ENCODE assay signal across 28 cellular contexts in the genomic region with DNA sequence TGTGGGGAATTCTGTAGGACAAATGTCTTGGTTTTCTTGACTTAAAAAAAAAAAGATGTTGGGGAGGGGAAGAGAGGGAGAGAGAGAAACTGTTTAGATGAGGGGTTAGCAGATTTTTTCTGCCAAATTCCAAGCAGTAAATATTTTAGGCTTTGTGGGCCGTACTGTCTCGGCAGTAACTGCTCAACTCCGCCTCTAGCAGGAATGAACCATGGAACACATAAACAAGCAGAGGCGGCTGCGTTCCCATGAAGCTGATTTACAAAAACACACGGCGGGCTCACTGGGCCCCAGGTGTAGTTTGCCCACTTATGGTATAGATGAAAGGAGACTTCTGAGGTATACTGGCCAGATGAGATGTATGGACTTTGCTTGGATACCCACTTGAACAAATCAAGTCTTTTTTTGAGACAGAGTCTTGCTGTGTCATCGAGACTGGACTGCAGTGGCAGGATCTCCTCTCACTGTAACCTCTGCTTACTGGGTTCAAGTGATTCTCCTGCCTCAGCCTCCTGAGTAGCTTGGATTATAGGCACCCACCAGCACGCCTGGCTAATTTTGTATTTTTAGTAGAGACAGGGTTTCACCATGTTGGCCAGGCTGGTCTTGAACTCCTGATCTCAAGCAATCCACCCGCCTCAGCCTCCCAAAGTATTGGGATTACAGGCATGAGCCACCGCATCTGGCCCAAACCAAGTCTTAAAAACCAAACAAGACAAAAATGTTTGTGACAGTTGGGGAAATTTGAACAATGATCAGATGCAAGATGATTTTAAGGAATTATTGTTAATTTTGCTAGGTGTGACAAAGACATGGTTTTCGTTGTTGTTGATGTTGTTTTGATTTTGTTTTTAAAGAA. TPM values are rescaled to one million over a fixed set of nuclear protein-coding genes. Genes with fewer than 3 reads are reported as not detected.
DNase-seq lines count a peak whose midpoint lies in the region; ATAC-seq, FAIRE-seq and TF ChIP-seq lines count a peak whose summit lies in the region.
"Had no signal": no experiment of that assay in that cellular context is flagged by ENCODE, and none has a peak within 500 bp of the region (broad histone marks: within the 10 kb centered on the region; RNA-seq: fewer than 3 reads in every experiment).

No MANE protein-coding gene starts in this region.

- H3K4me1 ChIP-seq in right lobe of liver (no peaks in the 10 kb centered on the region), HepG2 (ENCODE audit: insufficient read depth, low read length) (no peaks in the 10 kb centered on the region), fibroblast of lung (ENCODE audit: control insufficient read depth, extremely low read depth, insufficient read depth, low read length) (peaks cover 27% of the 10 kb centered on the region)
- H3K4me1 ChIP-seq: breast epithelium, gastroesophageal sphincter, parathyroid adenoma had no signal

- H3K27ac ChIP-seq in right lobe of liver (no peak overlapping the region), HepG2 (ENCODE audit: extremely low read length, insufficient read depth, low read length) (no peak overlapping the region), fibroblast of lung (ENCODE audit: insufficient read depth, low read length) (peak overlapping the region; percentile 63)
- H3K27ac ChIP-seq: breast epithelium, C4-2B, gastroesophageal sphincter, parathyroid adenoma had no signal

- CTCF ChIA-PET in HepG2 (lab: Yijun Ruan, JAX; ENCODE audit: low intra/inter-chr PET ratio, low total read pairs) (no interaction called here), Calu3 (lab: Charles Lee) (no interaction called here)

- H4K20me1 ChIP-seq in HepG2 (ENCODE audit: insufficient read depth, low read length): no peaks in the 10 kb centered on the region
- H4K20me1 ChIP-seq in fibroblast of lung (ENCODE audit: control insufficient read depth, extremely low read depth, insufficient read depth, low read length): no peaks in the 10 kb centered on the region

- DNase-seq in right lobe of liver: peak in 2 of 3 donors; percentile 8 to 45
- no peak for DNase-seq in HepG2 (ENCODE audit: low spot score)
- DNase-seq in fibroblast of lung (ENCODE audit: low read depth in 2 of 2): peak; percentile 62 to 82
- DNase-seq in nephron progenitor cell: no peak
- DNase-seq in Calu3: no peak
- DNase-seq in NCI-H524 treated with DMSO at 0.1 percent for 48 hours (lab: John Stamatoyannopoulos, UW): no peak
- DNase-seq: activated B cell treated with CpG ODN at 0.5 μM for 24 hours; activated CD8-positive, alpha-beta T cell treated with anti-CD3 and anti-CD28 coated beads for 36 hours; activated naive CD8-positive, alpha-beta T cell treated with anti-CD3 and anti-CD28 coated beads, Interleukin-2, amount 10 ng/mL, durations not matched to agents 7 days and 5 days; activated T-cell treated with anti-CD3 and anti-CD28 coated beads, Interleukin-2, amount 50 U/mL, for 48 hours; GDM1; HCEC 1CT; NCI-H146; NCI-H226; small intestine; stimulated activated CD4-positive, alpha-beta T cell treated with anti-CD3 and anti-CD28 coated beads, Interleukin-4, amount 100 ng/mL, for 24 hours; T-helper 9 cell had no signal

- 75% methylated on average over 9 of the region's 12 CpGs for WGBS in right lobe of liver (ENCODE audit: insufficient coverage, low coverage, low lambda C conversion rate, missing lambda C conversion rate)
- 31% methylated on average over 10 of the region's 12 CpGs for WGBS in HepG2 (ENCODE audit: low lambda C conversion rate)

- H3K36me3 Mint-ChIP-seq in nephron progenitor cell (ENCODE audit: low read depth) (peaks cover 4% of the 10 kb centered on the region), Calu3 (ENCODE audit: insufficient read depth, unreplicated experiment) (no peaks in the 10 kb centered on the region)
- H3K36me3 Mint-ChIP-seq: activated naive CD8-positive, alpha-beta T cell treated with anti-CD3 and anti-CD28 coated beads, Interleukin-2, amount 10 ng/mL, durations not matched to agents 7 days and 5 days had no signal

- H2AFZ ChIP-seq in HepG2 (ENCODE audit: low read length) (no peak overlapping the region), fibroblast of lung (ENCODE audit: low read length) (no peak overlapping the region)
- H2AFZ ChIP-seq: parathyroid adenoma had no signal

- no peak for FAIRE-seq in HepG2 (lab: Jason Lieb, UNC)
- FAIRE-seq: A204.1, small intestine, urothelium cell line had no signal

- intact Hi-C loops in right lobe of liver (cut with DNase I): no loop called here
- intact Hi-C loops in HepG2 (cut with micrococcal nuclease; ENCODE audit: unreplicated experiment): no loop called here
- intact Hi-C loops in Calu3 (cut with micrococcal nuclease; ENCODE audit: unreplicated experiment): no loop called here

- H3K79me2 ChIP-seq in HepG2 (ENCODE audit: insufficient read depth, low read length) (no peaks in the 10 kb centered on the region), fibroblast of lung (ENCODE audit: control insufficient read depth, insufficient read depth, low read length) (no peaks in the 10 kb centered on the region)
- H3K79me2 ChIP-seq: parathyroid adenoma had no signal

- in situ Hi-C loops in HepG2 (cut with HindIII; ENCODE audit: extremely low pct_ligation_motif_present, low pct_unique_long_range_greater_than_20kb): no loop called here

- TF ChIP-seq CTCF in right lobe of liver (IDR thresholded peaks at IDR 0.05) (no peak), HepG2 (CRISPR knock-in tag; IDR thresholded peaks at IDR 0.05) (no peak), fibroblast of lung (conservative IDR thresholded peaks at IDR 0.05 in 1 of 2, IDR thresholded peaks at IDR 0.05 in 1 of 2; ENCODE audit: low read depth in 1 of 2, low read length in 2 of 2) (no peak), nephron progenitor cell (IDR thresholded peaks at IDR 0.05) (no peak), Calu3 (IDR thresholded peaks at IDR 0.05; ENCODE audit: unreplicated experiment) (no peak)

- H3K9ac ChIP-seq in HepG2 (ENCODE audit: insufficient read depth, low read depth, low read length) (no peak overlapping the region), fibroblast of lung (ENCODE audit: insufficient read depth, low read length) (no peak overlapping the region)
- H3K9ac ChIP-seq: parathyroid adenoma had no signal

- H3K27ac Mint-ChIP-seq in nephron progenitor cell (peak overlapping the region; percentile 2), Calu3 (ENCODE audit: unreplicated experiment) (no peak overlapping the region)
- H3K27ac Mint-ChIP-seq: activated B cell treated with CpG ODN at 0.5 μM for 24 hours; activated CD8-positive, alpha-beta T cell treated with anti-CD3 and anti-CD28 coated beads for 36 hours; activated naive CD8-positive, alpha-beta T cell treated with anti-CD3 and anti-CD28 coated beads, Interleukin-2, amount 10 ng/mL, durations not matched to agents 7 days and 5 days had no signal

- TF ChIP-seq EP300 in HepG2 (IDR thresholded peaks at IDR 0.05; ENCODE audit: low read depth in 2 of 2, low read length in 2 of 2): no peak
- TF ChIP-seq EP300 in HepG2 (CRISPR knock-in tag; IDR thresholded peaks at IDR 0.05; ENCODE audit: borderline replicate concordance): no peak

- H3K36me3 ChIP-seq in right lobe of liver: no peaks in the 10 kb centered on the region
- no peaks in the 10 kb centered on the region for H3K36me3 ChIP-seq in HepG2 (replicated peaks in 1 of 2; ENCODE audit: control insufficient read depth in 1 of 2, insufficient read depth in 2 of 2, low read length in 2 of 2)
- no peaks in the 10 kb centered on the region for H3K36me3 ChIP-seq in fibroblast of lung (ENCODE audit: control insufficient read depth, insufficient read depth, low read length)
- H3K36me3 ChIP-seq: breast epithelium, gastroesophageal sphincter had no signal

- no peaks in the 10 kb centered on the region for H3K27me3 ChIP-seq in right lobe of liver
- H3K27me3 ChIP-seq in HepG2 (ENCODE audit: control insufficient read depth in 1 of 2, insufficient read depth in 2 of 2, low read length in 2 of 2): peaks cover 1 to 15% of the 10 kb centered on the region in 2 experiments; a peak in 3 of 5 replicates
- H3K27me3 ChIP-seq in fibroblast of lung (ENCODE audit: control insufficient read depth, insufficient read depth, low read length): no peaks in the 10 kb centered on the region
- H3K27me3 ChIP-seq: breast epithelium, gastroesophageal sphincter had no signal

- POLR2A ChIA-PET in HepG2 (lab: Yijun Ruan, JAX): no interaction called here

- no peaks in the 10 kb centered on the region for H3K9me3 ChIP-seq in right lobe of liver
- H3K9me3 ChIP-seq in HepG2 (ENCODE audit: low read length): no peaks in the 10 kb centered on the region
- H3K9me3 ChIP-seq in fibroblast of lung (ENCODE audit: control insufficient read depth, insufficient read depth, low read depth, low read length): no peaks in the 10 kb centered on the region

- H3K4me3 Mint-ChIP-seq in nephron progenitor cell (no peak overlapping the region), Calu3 (ENCODE audit: low read depth, unreplicated experiment) (no peak overlapping the region)
- H3K4me3 Mint-ChIP-seq: activated B cell treated with CpG ODN at 0.5 μM for 24 hours; activated CD8-positive, alpha-beta T cell treated with anti-CD3 and anti-CD28 coated beads for 36 hours; activated naive CD8-positive, alpha-beta T cell treated with anti-CD3 and anti-CD28 coated beads, Interleukin-2, amount 10 ng/mL, durations not matched to agents 7 days and 5 days had no signal

- H3K4me1 Mint-ChIP-seq in nephron progenitor cell: peaks cover 26% of the 10 kb centered on the region
- no peaks in the 10 kb centered on the region for H3K4me1 Mint-ChIP-seq in Calu3 (ENCODE audit: low read depth, unreplicated experiment)

- BruUV-seq in HepG2 (replicated peaks; lab: Mats Ljungman, UMichigan) (no TSS peak), Calu3 (replicated peaks; lab: Mats Ljungman, UMichigan) (no TSS peak)

- ATAC-seq in right lobe of liver: no peak
- no peak for ATAC-seq in HepG2
- no peak for ATAC-seq in GM19397 (IDR thresholded peaks at IDR 0.05; ENCODE audit: unreplicated experiment)
- ATAC-seq in GM19395 (IDR thresholded peaks at IDR 0.05; ENCODE audit: unreplicated experiment): no peak
- ATAC-seq: activated CD8-positive, alpha-beta T cell treated with anti-CD3 and anti-CD28 coated beads for 36 hours; gastroesophageal sphincter; left lobe of liver; SK-N-SH treated with all-trans-retinoic acid at 6 μM for 48 hours had no signal

- TF ChIP-seq POLR2A in right lobe of liver (IDR thresholded peaks at IDR 0.05) (no peak), HepG2 (IDR thresholded peaks at IDR 0.05; ENCODE audit: insufficient read depth in 1 of 2, low read depth in 2 of 2, low read length in 2 of 2) (no peak)

- H3K4me2 ChIP-seq in HepG2 (ENCODE audit: low read depth, low read length) (no peak overlapping the region), fibroblast of lung (ENCODE audit: extremely low read depth, insufficient read depth, low read length) (peak overlapping the region; percentile 2)

- H3K4me3 ChIP-seq in right lobe of liver: no peak overlapping the region
- H3K4me3 ChIP-seq in HepG2 (replicated peaks in 1 of 3; ENCODE audit: insufficient read depth in 1 of 3, low read depth in 2 of 3, low read length in 3 of 3): no peak overlapping the region
- no peak overlapping the region for H3K4me3 ChIP-seq in fibroblast of lung (replicated peaks in 1 of 4; ENCODE audit: control extremely low read depth in 1 of 4, insufficient read depth in 1 of 4, low read depth in 3 of 4, low read length in 4 of 4)
- H3K4me3 ChIP-seq: breast epithelium, gastroesophageal sphincter had no signal

- H3K9me3 Mint-ChIP-seq in nephron progenitor cell: peaks cover 22% of the 10 kb centered on the region
- no peaks in the 10 kb centered on the region for H3K9me3 Mint-ChIP-seq in Calu3 (ENCODE audit: low read depth, unreplicated experiment)

- H3K27me3 Mint-ChIP-seq in nephron progenitor cell (ENCODE audit: low read depth, poor library complexity): peaks cover 19% of the 10 kb centered on the region
- peaks cover 79% of the 10 kb centered on the region for H3K27me3 Mint-ChIP-seq in Calu3 (ENCODE audit: unreplicated experiment)
- H3K27me3 Mint-ChIP-seq: activated CD8-positive, alpha-beta T cell treated with anti-CD3 and anti-CD28 coated beads for 36 hours had no signal

- no peak for TF ChIP-seq RAD21 in HepG2 (CRISPR knock-in tag; IDR thresholded peaks at IDR 0.05)

RNA-seq across cellular contexts. Expression of gene ADAMTS14, which starts 9.7 kb away (rescaled TPM):
- under 1 TPM; 0.06 to 0.18 (median 0.11) TPM for total RNA-seq in right lobe of liver
- 0.04 TPM in 1 of 2 replicates, not detected in the other for total RNA-seq in HepG2 (2016; rRNA removed; fragmentation: Illumina TruSeq; extraction: Trizol)
- total RNA-seq in HepG2 (2016; cell fraction: cytosol; rRNA removed; fragmentation: Illumina TruSeq; extraction: Trizol; ENCODE audit: low read depth): not detected in 2 replicates
- 0.04 TPM in 1 of 2 replicates, not detected in the other for total RNA-seq in HepG2 (2016; cell fraction: insoluble cytoplasmic fraction; rRNA removed; fragmentation: Illumina TruSeq; extraction: Trizol)
- not detected in 2 replicates for total RNA-seq in HepG2 (2016; cell fraction: membrane; rRNA removed; fragmentation: Illumina TruSeq; extraction: Trizol)
- 0.09 TPM in 1 of 2 replicates, not detected in the other for total RNA-seq in HepG2 (2016; cell fraction: nucleus; rRNA removed; fragmentation: Illumina TruSeq; extraction: Trizol)
- 0.07 and 0.10 TPM in 2 replicates for polyA plus RNA-seq in HepG2 (2011; rRNA removed)
- polyA plus RNA-seq in HepG2 (2011; cell fraction: cytosol; rRNA removed): 0.03 and 0.04 TPM in 2 replicates
- polyA plus RNA-seq in HepG2 (2011; cell fraction: nucleus; rRNA removed): 0.62 and 0.80 TPM in 2 replicates
- polyA plus RNA-seq in HepG2 (2012): 0.03 TPM in 1 of 2 replicates, not detected in the other
- polyA plus RNA-seq in HepG2 (2016; cell fraction: cytosol; fragmentation: Illumina TruSeq; extraction: Trizol; ENCODE audit: low read depth): not detected in 2 replicates
- polyA plus RNA-seq in HepG2 (2016; cell fraction: insoluble cytoplasmic fraction; fragmentation: Illumina TruSeq; extraction: Trizol; ENCODE audit: low read depth): 0.04 TPM in 1 of 2 replicates, not detected in the other
- not detected in 2 replicates for polyA plus RNA-seq in HepG2 (2016; cell fraction: membrane; fragmentation: Illumina TruSeq; extraction: Trizol; ENCODE audit: low read depth)
- 0.38 and 0.41 TPM in 2 replicates for polyA plus RNA-seq in HepG2 (2016; cell fraction: nucleus; fragmentation: Illumina TruSeq; extraction: Trizol; ENCODE audit: insufficient read depth, low read depth)
- 0.08 and 0.09 TPM in 2 replicates for polyA minus RNA-seq in HepG2 (2011; rRNA and poly(A)+ RNA removed; ENCODE audit: low replicate concordance)
- 0.10 TPM in 1 of 2 replicates, not detected in the other for polyA minus RNA-seq in HepG2 (2011; cell fraction: cytosol; rRNA and poly(A)+ RNA removed)
- polyA minus RNA-seq in HepG2 (2011; cell fraction: nucleus; rRNA and poly(A)+ RNA removed): 0.13 and 0.25 TPM in 2 replicates
- 1.8 and 4.1 TPM in 2 replicates for total RNA-seq in fibroblast of lung
- polyA plus RNA-seq in fibroblast of lung: 3.1 and 6.2 TPM in 2 replicates
- 3.6 and 8.1 TPM in 2 replicates for polyA plus RNA-seq in fibroblast of lung (2012)
- polyA minus RNA-seq in fibroblast of lung (ENCODE audit: low replicate concordance): 8.8 and 12.0 TPM in 2 replicates
- total RNA-seq in Calu3 (2022): 0.12 and 0.14 TPM in 2 replicates
- total RNA-seq: activated naive CD8-positive, alpha-beta T cell treated with anti-CD3 and anti-CD28 coated beads, Interleukin-2, amount 10 ng/mL, durations not matched to agents 7 days and 5 days; dermis microvascular lymphatic vessel endothelial cell had no signal

Comparison
In these comparisons a context has a peak if more than half of its experiments do, and no peak if none do; other contexts are left out.
1. DNase-seq: peak in right lobe of liver (2 of 3) and fibroblast of lung (2 of 2); none in HepG2 (single experiment), nephron progenitor cell (single experiment), Calu3 (single experiment) and NCI-H524 treated with DMSO at 0.1 percent for 48 hours (single experiment).